In the genomic region with DNA sequence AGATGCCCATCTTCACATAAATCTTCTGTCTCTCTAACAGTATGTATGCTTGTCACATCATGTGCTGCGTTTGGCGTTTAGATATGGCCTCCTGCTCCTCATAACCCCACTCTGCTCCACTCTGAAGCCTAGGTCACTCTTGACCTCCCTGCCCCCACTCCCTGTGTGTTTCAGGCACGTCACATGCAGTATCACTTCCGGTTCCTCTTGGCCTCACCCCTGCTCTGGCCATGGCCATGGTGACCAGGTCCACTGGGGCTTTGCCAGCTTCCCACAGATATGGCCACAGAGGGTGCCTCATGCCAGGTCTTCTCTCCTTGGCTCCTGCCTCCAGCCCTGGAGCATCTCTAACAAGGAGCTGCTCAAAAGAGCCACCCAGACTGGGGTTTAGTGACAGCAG, we compare ENCODE assay signal across 12 cellular contexts.
A peak's percentile ranks its signal among the peaks of the same experiment; 100 is the strongest.
DNase-seq lines count a peak whose midpoint lies in the region; ATAC-seq and TF ChIP-seq lines count a peak whose summit lies in the region.
"Had no signal": no experiment of that assay in that cellular context is flagged by ENCODE, and none has a peak within 500 bp of the region (broad histone marks: within the 10 kb centered on the region; RNA-seq: fewer than 3 reads in every experiment).

No MANE protein-coding gene starts in this region.

- DNase-seq in body of pancreas (peak in 2 of 4 donors; percentile 31 to 46), heart right ventricle (no peak), psoas muscle (no peak), T-helper 1 cell (no peak)
- DNase-seq: DMS79 treated with DMSO at 0.1 percent for 48 hours, foreskin keratinocyte, NCI-H2081 treated with DMSO at 0.1 percent for 48 hours had no signal

- H3K4me3 ChIP-seq in body of pancreas (no peak overlapping the region), heart right ventricle (no peak overlapping the region), psoas muscle (no peak overlapping the region), urinary bladder (ENCODE audit: low read depth, low read length) (no peak overlapping the region)
- H3K4me3 ChIP-seq: pancreas had no signal

- H3K36me3 ChIP-seq in body of pancreas (replicated peaks in 1 of 2; ENCODE audit: insufficient read depth in 1 of 2, low read depth in 2 of 2) (no peaks in the 10 kb centered on the region), heart right ventricle (no peaks in the 10 kb centered on the region), psoas muscle (ENCODE audit: insufficient read depth in 1 of 2, low read depth in 1 of 2) (no peaks in the 10 kb centered on the region), urinary bladder (ENCODE audit: insufficient read depth) (no peaks in the 10 kb centered on the region)
- H3K36me3 ChIP-seq: pancreas had no signal

- H3K9me3 ChIP-seq in body of pancreas (no peaks in the 10 kb centered on the region), heart right ventricle (no peaks in the 10 kb centered on the region), psoas muscle (no peaks in the 10 kb centered on the region)
- H3K9me3 ChIP-seq: pancreas had no signal

- H3K4me1 ChIP-seq in body of pancreas (peaks cover 48% of the 10 kb centered on the region), heart right ventricle (peaks cover 0 to 50% (median 23%) of the 10 kb centered on the region in 9 donors), psoas muscle (no peaks in the 10 kb centered on the region), urinary bladder (ENCODE audit: insufficient read depth) (peaks cover 2% of the 10 kb centered on the region)

- H3K27me3 ChIP-seq in body of pancreas (no peaks in the 10 kb centered on the region), heart right ventricle (no peaks in the 10 kb centered on the region), psoas muscle (ENCODE audit: insufficient read depth in 3 of 3, low read length in 2 of 3) (no peaks in the 10 kb centered on the region)
- H3K27me3 ChIP-seq: pancreas had no signal

- WGBS in body of pancreas, 2 donors: 54 to 61% methylated on average over 4 of the region's 4 CpGs
- 67 to 81% methylated on average over 4 of the region's 4 CpGs for WGBS in heart right ventricle, 2 donors
- WGBS in psoas muscle, 3 donors: 71 to 74% (median 73%) methylated on average over 4 of the region's 4 CpGs
- WGBS in urinary bladder: 86% methylated on average over 4 of the region's 4 CpGs

- intact Hi-C loops in body of pancreas (cut with DNase I): no loop called here
- intact Hi-C loops in heart right ventricle (cut with DNase I): loop anchor here in 1 of 10 donors (10.0 kb wide), 1 partner anchor 148 kb away; no protein-coding TSS in a partner anchor
- intact Hi-C loops in psoas muscle (cut with DNase I): loop anchor here in 1 of 2 donors (5.0 kb wide), 1 partner anchor 129 kb away; no protein-coding TSS in a partner anchor

- TF ChIP-seq POLR2A in body of pancreas (IDR thresholded peaks at IDR 0.05): no peak

- TF ChIP-seq CTCF in body of pancreas (IDR thresholded peaks at IDR 0.05) (no peak), heart right ventricle (IDR thresholded peaks at IDR 0.05) (no peak), psoas muscle (IDR thresholded peaks at IDR 0.05) (no peak)

- peak overlapping the region in 3 of 4 donors; percentile 43 to 83 (median 61) for H3K27ac ChIP-seq in body of pancreas
- H3K27ac ChIP-seq in heart right ventricle: peak overlapping the region; percentile 62 to 89 (median 80)
- H3K27ac ChIP-seq in psoas muscle: peak overlapping the region; percentile 65
- H3K27ac ChIP-seq in urinary bladder (ENCODE audit: low read depth): peak overlapping the region; percentile 47
- H3K27ac ChIP-seq: foreskin keratinocyte had no signal

- ATAC-seq in body of pancreas (no peak), heart right ventricle (peak in 3 of 8 donors; percentile 8 to 27 (median 9)), psoas muscle (peak in 1 of 4 donors; percentile 40), HG03432 (IDR thresholded peaks at IDR 0.05; ENCODE audit: unreplicated experiment) (no peak), GM18861 (IDR thresholded peaks at IDR 0.05; ENCODE audit: unreplicated experiment) (no peak)
- ATAC-seq: foreskin keratinocyte, Panc1 had no signal
